1 cellular context compared by ENCODE assay signal in the genomic region with DNA sequence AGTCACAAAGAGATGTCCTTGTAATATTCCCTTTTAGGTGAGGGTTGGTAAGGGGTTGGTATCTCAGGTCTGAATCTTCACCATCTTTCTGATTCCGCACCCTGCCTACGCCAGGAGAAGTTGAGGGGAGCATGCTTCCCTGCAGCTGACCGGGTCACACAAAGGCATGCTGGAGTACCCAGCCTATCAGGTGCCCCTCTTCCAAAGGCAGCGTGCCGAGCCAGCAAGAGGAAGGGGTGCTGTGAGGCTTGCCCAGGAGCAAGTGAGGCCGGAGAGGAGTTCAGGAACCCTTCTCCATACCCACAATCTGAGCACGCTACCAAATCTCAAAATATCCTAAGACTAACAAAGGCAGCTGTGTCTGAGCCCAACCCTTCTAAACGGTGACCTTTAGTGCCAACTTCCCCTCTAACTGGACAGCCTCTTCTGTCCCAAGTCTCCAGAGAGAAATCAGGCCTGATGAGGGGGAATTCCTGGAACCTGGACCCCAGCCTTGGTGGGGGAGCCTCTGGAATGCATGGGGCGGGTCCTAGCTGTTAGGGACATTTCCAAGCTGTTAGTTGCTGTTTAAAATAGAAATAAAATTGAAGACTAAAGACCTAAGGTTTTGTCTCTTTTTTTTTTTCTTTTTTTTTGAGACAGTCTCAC.
TF ChIP-seq lines count a peak whose summit lies in the region.

No MANE protein-coding gene starts in this region.

TF ChIP-seq in IMR-90, 13 proteins besides CTCF, POLR2A, EP300 and RAD21:
- TF ChIP-seq MAFK (IDR thresholded peaks at IDR 0.05; ENCODE audit: low read depth, low read length), result no peak
